In genomic region chr10:125073996-125074395, GRCh38 we compare ENCODE assay signal across 20 cellular contexts.
DNase-seq lines count a peak whose midpoint lies in the region; ATAC-seq and TF ChIP-seq lines count a peak whose summit lies in the region.
"Had no signal": no experiment of that assay in that cellular context is flagged by ENCODE, and none has a peak within 500 bp of the region (broad histone marks: within the 10 kb centered on the region; RNA-seq: fewer than 3 reads in every experiment).

No MANE protein-coding gene starts in this region.

- H3K4ac ChIP-seq in trophoblast cell (ENCODE audit: low read depth, low read length), result no peak overlapping the region

- no peaks in the 10 kb centered on the region for H3K9me3 Mint-ChIP-seq in natural killer cell
- H3K9me3 Mint-ChIP-seq in natural killer cell treated with Interleukin-12 subunit alpha and Interleukin-12 subunit beta and Interleukin-15 and Interleukin-18, amount 100 ng/mL, for 72 hours, result no peaks in the 10 kb centered on the region
- H3K9me3 Mint-ChIP-seq in immature natural killer cell, result no peaks in the 10 kb centered on the region
- H3K9me3 Mint-ChIP-seq in nephron progenitor cell, result no peaks in the 10 kb centered on the region
- H3K9me3 Mint-ChIP-seq in CD8-positive, alpha-beta memory T cell, result no peaks in the 10 kb centered on the region
- H3K9me3 Mint-ChIP-seq: CD14-positive monocyte; CD4-positive, alpha-beta memory T cell had no signal

- H3K79me2 ChIP-seq in trophoblast cell (ENCODE audit: control insufficient read depth, insufficient read depth, low read length, poor library complexity), result peaks cover 1% of the 10 kb centered on the region

- H3K27me3 Mint-ChIP-seq in natural killer cell (ENCODE audit: low read depth in 2 of 2) (no peaks in the 10 kb centered on the region), immature natural killer cell (ENCODE audit: low read depth in 3 of 3) (peaks cover 0 to 6% (median 2%) of the 10 kb centered on the region in 3 donors), nephron progenitor cell (ENCODE audit: low read depth, poor library complexity) (no peaks in the 10 kb centered on the region)
- H3K27me3 Mint-ChIP-seq in natural killer cell treated with Interleukin-12 subunit alpha and Interleukin-12 subunit beta and Interleukin-15 and Interleukin-18, amount 100 ng/mL, for 72 hours, result no peaks in the 10 kb centered on the region
- H3K27me3 Mint-ChIP-seq in CD8-positive, alpha-beta memory T cell, result no peaks in the 10 kb centered on the region
- H3K27me3 Mint-ChIP-seq: CD4-positive, CD25-positive, alpha-beta regulatory T cell had no signal

- H3K36me3 Mint-ChIP-seq in natural killer cell (peaks cover 5% of the 10 kb centered on the region), immature natural killer cell (peaks cover 0 to 14% (median 8%) of the 10 kb centered on the region in 3 donors), nephron progenitor cell (ENCODE audit: low read depth) (peaks cover 82% of the 10 kb centered on the region)
- H3K36me3 Mint-ChIP-seq in natural killer cell treated with Interleukin-12 subunit alpha and Interleukin-12 subunit beta and Interleukin-15 and Interleukin-18, amount 100 ng/mL, for 72 hours, result no peaks in the 10 kb centered on the region
- no peaks in the 10 kb centered on the region for H3K36me3 Mint-ChIP-seq in CD8-positive, alpha-beta memory T cell
- H3K36me3 Mint-ChIP-seq: CD4-positive, alpha-beta memory T cell; CD4-positive, CD25-positive, alpha-beta regulatory T cell had no signal

- no peaks in the 10 kb centered on the region for H3K9me3 ChIP-seq in trophoblast cell (ENCODE audit: insufficient read depth, low read depth, low read length)
- no peaks in the 10 kb centered on the region for H3K9me3 ChIP-seq in CD8-positive, alpha-beta memory T cell (ENCODE audit: low read length)
- H3K9me3 ChIP-seq: BE2C, BLaER1, Caco-2 had no signal

- intact Hi-C loops in natural killer cell (cut with micrococcal nuclease), result no loop called here

- H2BK12ac ChIP-seq in trophoblast cell (ENCODE audit: low read length), result no peak overlapping the region

- H3K27ac ChIP-seq in trophoblast cell (ENCODE audit: low read depth, low read length), result no peak overlapping the region
- no peak overlapping the region for H3K27ac ChIP-seq in CD8-positive, alpha-beta memory T cell (ENCODE audit: low read depth, low read length)
- H3K27ac ChIP-seq: 22Rv1, BLaER1 had no signal

- no peak overlapping the region for H3K9ac ChIP-seq in trophoblast cell (ENCODE audit: low read length)
- H3K9ac ChIP-seq: BLaER1 had no signal

- no peak for TF ChIP-seq CTCF in natural killer cell (IDR thresholded peaks at IDR 0.05)
- TF ChIP-seq CTCF in nephron progenitor cell (IDR thresholded peaks at IDR 0.05), result no peak

- CTCF ChIA-PET in CD8-positive, alpha-beta memory T cell (lab: Charles Lee), result no interaction called here

- H3K18ac ChIP-seq in trophoblast cell (ENCODE audit: low read length), result no peak overlapping the region

- H3K4me1 Mint-ChIP-seq in natural killer cell (peaks cover 63 to 68% of the 10 kb centered on the region in 2 donors), immature natural killer cell (peaks cover 57 to 83% of the 10 kb centered on the region in 2 donors), nephron progenitor cell (peaks cover 50% of the 10 kb centered on the region)
- peaks cover 26 to 41% of the 10 kb centered on the region in 2 donors for H3K4me1 Mint-ChIP-seq in natural killer cell treated with Interleukin-12 subunit alpha and Interleukin-12 subunit beta and Interleukin-15 and Interleukin-18, amount 100 ng/mL, for 72 hours (ENCODE audit: low read depth in 2 of 2)
- no peaks in the 10 kb centered on the region for H3K4me1 Mint-ChIP-seq in CD8-positive, alpha-beta memory T cell
- H3K4me1 Mint-ChIP-seq: CD4-positive, alpha-beta memory T cell; CD4-positive, CD25-positive, alpha-beta regulatory T cell had no signal

- H3K27me3 ChIP-seq in trophoblast cell (ENCODE audit: insufficient read depth, low read length), result no peaks in the 10 kb centered on the region
- no peaks in the 10 kb centered on the region for H3K27me3 ChIP-seq in CD8-positive, alpha-beta memory T cell (ENCODE audit: insufficient read depth, low read length, poor library complexity, severe bottlenecking)
- H3K27me3 ChIP-seq: BE2C, BLaER1 had no signal

- H3K23ac ChIP-seq in trophoblast cell (ENCODE audit: low read length), result no peak overlapping the region

- POLR2A ChIA-PET in CD8-positive, alpha-beta memory T cell (lab: Charles Lee), result no interaction called here

- no peak overlapping the region for H2AK5ac ChIP-seq in trophoblast cell (ENCODE audit: low read length)

- H3K4me2 ChIP-seq in trophoblast cell (ENCODE audit: low read length), result no peak overlapping the region
- H3K4me2 ChIP-seq: BLaER1 had no signal

- no peak for DNase-seq in natural killer cell
- DNase-seq in natural killer cell treated with Interleukin-12 subunit alpha and Interleukin-12 subunit beta and Interleukin-15 and Interleukin-18, amount 100 ng/mL, for 72 hours (ENCODE audit: low spot score), result no peak
- DNase-seq in immature natural killer cell, result no peak
- no peak for DNase-seq in nephron progenitor cell
- peak; percentile 82 to 90 for DNase-seq in trophoblast cell
- DNase-seq in HCEC 1CT, result no peak
- DNase-seq in CD8-positive, alpha-beta memory T cell, result no peak
- DNase-seq: ACHN; BE2C; C1 segment of cervical spinal cord; Caco-2; Calu3; CD4-positive, alpha-beta memory T cell; CD4-positive, CD25-positive, alpha-beta regulatory T cell; DMS79 treated with DMSO at 0.1 percent for 48 hours; GF-D8 had no signal

- H3K27ac Mint-ChIP-seq in natural killer cell (peak overlapping the region; percentile 53 to 81), immature natural killer cell (peak overlapping the region in 4 of 6 donors; percentile 29 to 83 (median 60)), nephron progenitor cell (peak overlapping the region; percentile 41)
- H3K27ac Mint-ChIP-seq in natural killer cell treated with Interleukin-12 subunit alpha and Interleukin-12 subunit beta and Interleukin-15 and Interleukin-18, amount 100 ng/mL, for 72 hours, result peak overlapping the region in 1 of 2 donors; percentile 77
- H3K27ac Mint-ChIP-seq in CD8-positive, alpha-beta memory T cell, result no peak overlapping the region
- H3K27ac Mint-ChIP-seq: CD4-positive, alpha-beta memory T cell had no signal

- H2BK120ac ChIP-seq in trophoblast cell (ENCODE audit: insufficient read depth, low read length, poor library complexity), result no peak overlapping the region

- H2BK5ac ChIP-seq in trophoblast cell (ENCODE audit: low read depth, low read length, poor library complexity), result no peak overlapping the region

- no peak overlapping the region for H3K14ac ChIP-seq in trophoblast cell (ENCODE audit: low read length)

- H4K8ac ChIP-seq in trophoblast cell (ENCODE audit: low read depth, low read length), result no peak overlapping the region

- H4K12ac ChIP-seq in trophoblast cell (ENCODE audit: low read depth, low read length), result no peak overlapping the region

- H3K4me1 ChIP-seq in trophoblast cell (ENCODE audit: control insufficient read depth in 1 of 2, insufficient read depth in 2 of 2, low read length in 2 of 2), result peaks cover 3 to 6% of the 10 kb centered on the region in 2 experiments
- no peaks in the 10 kb centered on the region for H3K4me1 ChIP-seq in CD8-positive, alpha-beta memory T cell (ENCODE audit: insufficient read depth, low read length)
- H3K4me1 ChIP-seq: BE2C, Caco-2 had no signal

- H4K91ac ChIP-seq in trophoblast cell (ENCODE audit: low read depth, low read length), result no peak overlapping the region

- H3K4me3 Mint-ChIP-seq in natural killer cell, result no peak overlapping the region
- no peak overlapping the region for H3K4me3 Mint-ChIP-seq in natural killer cell treated with Interleukin-12 subunit alpha and Interleukin-12 subunit beta and Interleukin-15 and Interleukin-18, amount 100 ng/mL, for 72 hours
- H3K4me3 Mint-ChIP-seq in immature natural killer cell, result no peak overlapping the region
- no peak overlapping the region for H3K4me3 Mint-ChIP-seq in nephron progenitor cell
- H3K4me3 Mint-ChIP-seq in CD8-positive, alpha-beta memory T cell, result no peak overlapping the region
- H3K4me3 Mint-ChIP-seq: CD14-positive monocyte; CD4-positive, alpha-beta memory T cell; CD4-positive, CD25-positive, alpha-beta regulatory T cell had no signal

- H3K36me3 ChIP-seq in trophoblast cell (ENCODE audit: control insufficient read depth in 1 of 2, insufficient read depth in 2 of 2, low read length in 2 of 2), result peaks cover 12 to 14% of the 10 kb centered on the region in 2 experiments
- H3K36me3 ChIP-seq in CD8-positive, alpha-beta memory T cell (ENCODE audit: insufficient read depth, low read length), result no peaks in the 10 kb centered on the region
- H3K36me3 ChIP-seq: BE2C had no signal

- H3K4me3 ChIP-seq in trophoblast cell (ENCODE audit: low read depth, low read length), result no peak overlapping the region
- no peak overlapping the region for H3K4me3 ChIP-seq in CD8-positive, alpha-beta memory T cell (ENCODE audit: low read length)
- H3K4me3 ChIP-seq: BLaER1 had no signal

- H2AFZ ChIP-seq in trophoblast cell (ENCODE audit: insufficient read depth, low read length, poor library complexity), result no peak overlapping the region

- ATAC-seq in natural killer cell, result no peak
- ATAC-seq in natural killer cell treated with Interleukin-12 subunit alpha and Interleukin-12 subunit beta and Interleukin-15 and Interleukin-18, amount 100 ng/mL, for 72 hours, result no peak
- no peak for ATAC-seq in HG03354 (IDR thresholded peaks at IDR 0.05; ENCODE audit: poor library complexity, severe bottlenecking, unreplicated experiment)

- no peaks in the 10 kb centered on the region for H3K79me1 ChIP-seq in trophoblast cell (ENCODE audit: low read length)

Comparison
In these comparisons a context has a peak if more than half of its experiments do, and no peak if none do; other contexts are left out.
1. DNase-seq: peak in trophoblast cell (2 of 2); none in natural killer cell (single experiment), natural killer cell treated with Interleukin-12 subunit alpha and Interleukin-12 subunit beta and Interleukin-15 and Interleukin-18, amount 100 ng/mL, for 72 hours (single experiment), immature natural killer cell (0 of 3), nephron progenitor cell (single experiment), HCEC 1CT (single experiment) and CD8-positive, alpha-beta memory T cell (0 of 5).
2. H3K27ac Mint-ChIP-seq: peak in natural killer cell (2 of 2), immature natural killer cell (4 of 6) and nephron progenitor cell (single experiment); none in CD8-positive, alpha-beta memory T cell (0 of 8).